1 cellular context compared by ENCODE assay signal in genomic region chr10:14592026-14592425, GRCh38.
TF ChIP-seq lines count a peak whose summit lies in the region.

No MANE protein-coding gene starts in this region.

TF ChIP-seq in HCT116, 20 proteins besides CTCF, POLR2A, EP300 and RAD21:
- TF ChIP-seq FOSL1 (IDR thresholded peaks at IDR 0.05; ENCODE audit: low read depth) = peak; percentile 37; the same call in 1 of the 2 replicates
- no peak for TF ChIP-seq POLR2AphosphoS5 (IDR thresholded peaks at IDR 0.05; ENCODE audit: low read depth, low read length)
- TF ChIP-seq JUND (IDR thresholded peaks at IDR 0.05) = peak; percentile 44
- peak; percentile 63; the same call in 1 of the 2 replicates for TF ChIP-seq SP1 (IDR thresholded peaks at IDR 0.05; ENCODE audit: low read depth)
